7 cellular contexts compared by ENCODE assay signal in genomic region chr22:18073927-18074326, GRCh38. TPM values are rescaled to one million over a fixed set of nuclear protein-coding genes. Genes with fewer than 3 reads are reported as not detected.
DNase-seq lines count a peak whose midpoint lies in the region; ATAC-seq, FAIRE-seq and TF ChIP-seq lines count a peak whose summit lies in the region.
"Not testable (repeated sequence)": the region's sequence is repeated elsewhere in the genome, so short reads cannot be mapped to it uniquely, and the experiment has no call there.
"Had no signal": no experiment of that assay in that cellular context is flagged by ENCODE, and none has a peak within 500 bp of the region (broad histone marks: within the 10 kb centered on the region; RNA-seq: fewer than 3 reads in every experiment).

No MANE protein-coding gene starts in this region.

- H3K9ac ChIP-seq in Karpas-422 (ENCODE audit: low read length); K562 (ENCODE audit: insufficient read depth in 1 of 2, low read depth in 2 of 2, low read length in 2 of 2); HepG2 (ENCODE audit: insufficient read depth, low read depth, low read length): not testable (repeated sequence)

- peaks cover 22% of the 10 kb centered on the region for H3K4me1 ChIP-seq in CD8-positive, alpha-beta T cell (ENCODE audit: insufficient read depth, low read length)
- H3K4me1 ChIP-seq in Karpas-422 (ENCODE audit: low read length) (peaks cover 65% of the 10 kb centered on the region), K562 (replicated peaks in 1 of 2; ENCODE audit: control insufficient read depth in 2 of 2, insufficient read depth in 2 of 2, low read length in 2 of 2) (peaks cover 9 to 14% of the 10 kb centered on the region in 2 experiments; a peak in 4 of 5 replicates), HepG2 (ENCODE audit: insufficient read depth, low read length) (peaks cover 50% of the 10 kb centered on the region), spleen (peaks cover 18 to 55% (median 34%) of the 10 kb centered on the region in 6 donors)

- in situ Hi-C loops in K562 (cut with MboI) = loop anchor here (5.0 to 10.0 kb wide), 2 partner anchors 242 to 519 kb away; no protein-coding TSS in a partner anchor
- in situ Hi-C loops in HepG2 (cut with HindIII; ENCODE audit: extremely low pct_ligation_motif_present, low pct_unique_long_range_greater_than_20kb) = loop anchor here (5.0 to 10.0 kb wide), 2 partner anchors 72 to 159 kb away; no protein-coding TSS in a partner anchor

- not testable (repeated sequence) for H3K9me2 ChIP-seq in Karpas-422 (replicated peaks; ENCODE audit: insufficient read depth, low read length)

- CTCF ChIA-PET in CD8-positive, alpha-beta T cell (lab: Charles Lee) = interaction anchor here (1.7 to 6.2 kb wide), 4 partner anchors 9 to 331 kb away, joined by 4 to 140 read pairs (median 14); no protein-coding TSS in a partner anchor
- CTCF ChIA-PET in K562 (lab: Yijun Ruan, JAX; ENCODE audit: low intra/inter-chr PET ratio) = interaction anchor here (0.6 to 4.6 kb wide), 3 partner anchors 12 to 323 kb away, joined by 3 to 82 read pairs (median 4); no protein-coding TSS in a partner anchor
- CTCF ChIA-PET in HepG2 (lab: Yijun Ruan, JAX; ENCODE audit: low intra/inter-chr PET ratio, low total read pairs) = not testable (repeated sequence)

- H3K9me1 ChIP-seq in K562 (ENCODE audit: control insufficient read depth, insufficient read depth, low read length) = not testable (repeated sequence)

- H3K9me3 ChIP-seq in CD8-positive, alpha-beta T cell (ENCODE audit: low read length); Karpas-422 (ENCODE audit: low read length); K562 (replicated peaks; ENCODE audit: control insufficient read depth, insufficient read depth, low read depth, low read length); HepG2 (ENCODE audit: low read length); spleen: not testable (repeated sequence)

- H3K27ac ChIP-seq in CD8-positive, alpha-beta T cell (ENCODE audit: low read depth, low read length); K562 (ENCODE audit: extremely low read depth, low read depth, low read length); HepG2 (ENCODE audit: extremely low read length, insufficient read depth, low read length); spleen: not testable (repeated sequence)
- peak overlapping the region; percentile 21; the same call in 1 of the 2 replicates for H3K27ac ChIP-seq in Karpas-422 (ENCODE audit: low read length)

- ATAC-seq in CD8-positive, alpha-beta T cell; K562; HepG2: not testable (repeated sequence)

- H3K4me3 ChIP-seq in CD8-positive, alpha-beta T cell (ENCODE audit: low read depth, low read length); Karpas-422 (ENCODE audit: low read length); K562; HepG2 (replicated peaks in 1 of 3; ENCODE audit: insufficient read depth in 1 of 3, low read depth in 2 of 3, low read length in 3 of 3); spleen: not testable (repeated sequence)

- not testable (repeated sequence) for H3K4me3 Mint-ChIP-seq in CD8-positive, alpha-beta T cell

- not testable (repeated sequence) for H2AFZ ChIP-seq in Karpas-422 (ENCODE audit: low read length); K562 (ENCODE audit: low read depth, low read length); HepG2 (ENCODE audit: low read length)

- H3K79me2 ChIP-seq in Karpas-422 (ENCODE audit: low read length) (peaks cover 19% of the 10 kb centered on the region), K562 (ENCODE audit: control insufficient read depth, insufficient read depth, low read length) (peaks cover 17% of the 10 kb centered on the region), HepG2 (ENCODE audit: insufficient read depth, low read length) (peaks cover 14% of the 10 kb centered on the region)

- H3K27me3 Mint-ChIP-seq in CD8-positive, alpha-beta T cell (ENCODE audit: low read depth) = not testable (repeated sequence)

- not testable (repeated sequence) for H4K20me1 ChIP-seq in Karpas-422 (ENCODE audit: insufficient read depth, low read depth, low read length); K562 (replicated peaks; ENCODE audit: control insufficient read depth, insufficient read depth, low read length); HepG2 (ENCODE audit: insufficient read depth, low read length)

- intact Hi-C loops in CD8-positive, alpha-beta T cell (cut with DNase I, micrococcal nuclease); K562 (cut with micrococcal nuclease); HepG2 (cut with micrococcal nuclease; ENCODE audit: unreplicated experiment): not testable (repeated sequence)
- intact Hi-C loops in spleen (cut with DNase I; ENCODE audit: low total_unique reads) = loop anchor here (10.0 kb wide), 2 partner anchors 169 to 329 kb away; no protein-coding TSS in a partner anchor

- peaks cover 12% of the 10 kb centered on the region for H3K36me3 Mint-ChIP-seq in CD8-positive, alpha-beta T cell

- TF ChIP-seq POLR2A in K562 (conservative IDR thresholded peaks at IDR 0.05); HepG2 (IDR thresholded peaks at IDR 0.05; ENCODE audit: insufficient read depth in 1 of 2, low read depth in 2 of 2, low read length in 2 of 2); spleen (IDR thresholded peaks at IDR 0.05): not testable (repeated sequence)

- POLR2A ChIA-PET in CD8-positive, alpha-beta T cell (lab: Charles Lee) = interaction anchor here (0.7 kb wide), 1 partner anchor 235 kb away, joined by 5 read pairs; no protein-coding TSS in a partner anchor
- POLR2A ChIA-PET in K562 (lab: Yijun Ruan, JAX) = interaction anchor here (0.6 to 2.7 kb wide), 3 partner anchors 9 to 243 kb away, joined by 3 to 16 read pairs (median 4); no protein-coding TSS in a partner anchor
- POLR2A ChIA-PET in HepG2 (lab: Yijun Ruan, JAX) = interaction anchor here (2.2 kb wide), 1 partner anchor 18 kb away, joined by 5 read pairs; no protein-coding TSS in a partner anchor

- not testable (repeated sequence) for FAIRE-seq in K562 (lab: Jason Lieb, UNC); HepG2 (lab: Jason Lieb, UNC)

- TF ChIP-seq CTCF in CD8-positive, alpha-beta T cell (IDR thresholded peaks at IDR 0.05); K562 (IDR thresholded peaks at IDR 0.05 in 2 of 3, conservative IDR thresholded peaks at IDR 0.05 in 1 of 3; ENCODE audit: insufficient read depth in 2 of 3, low read depth in 1 of 3, low read length in 3 of 3); HepG2 (CRISPR knock-in tag; IDR thresholded peaks at IDR 0.05); spleen (IDR thresholded peaks at IDR 0.05 in 8 of 11, conservative IDR thresholded peaks at IDR 0.05 in 3 of 11): not testable (repeated sequence)

- 2% methylated on average over 4 of the region's 4 CpGs for WGBS in K562 (ENCODE audit: insufficient coverage, low coverage, missing lambda C conversion rate)
- WGBS in HepG2 (ENCODE audit: low lambda C conversion rate) = 73% methylated on average over 3 of the region's 4 CpGs
- 77 to 96% (median 91%) methylated on average over 4 of the region's 4 CpGs for WGBS in spleen, 5 donors

- not testable (repeated sequence) for DNase-seq in CD8-positive, alpha-beta T cell; Karpas-422; K562 (ENCODE audit: extremely low read depth in 1 of 4, low spot score in 3 of 4); HepG2 (ENCODE audit: low spot score)
- DNase-seq in activated effector memory CD4-positive, alpha-beta T cell treated with anti-CD3 and anti-CD28 coated beads, Interleukin-2, amount 50 U/mL, for 16 hours = peak; percentile 17
- peak; percentile 23 for DNase-seq in spleen

- not testable (repeated sequence) for H3K36me3 ChIP-seq in CD8-positive, alpha-beta T cell (ENCODE audit: insufficient read depth, low read length); Karpas-422 (ENCODE audit: insufficient read depth, low read length); K562 (ENCODE audit: control insufficient read depth, insufficient read depth, low read length); HepG2 (replicated peaks in 1 of 2; ENCODE audit: control insufficient read depth in 1 of 2, insufficient read depth in 2 of 2, low read length in 2 of 2); spleen

- peaks cover 25% of the 10 kb centered on the region for H3K4me1 Mint-ChIP-seq in CD8-positive, alpha-beta T cell (ENCODE audit: low read depth)

- peak overlapping the region; percentile 55 for H3K27ac Mint-ChIP-seq in CD8-positive, alpha-beta T cell

- not testable (repeated sequence) for BruUV-seq in K562 (replicated peaks; lab: Mats Ljungman, UMichigan); HepG2 (replicated peaks; lab: Mats Ljungman, UMichigan)

- not testable (repeated sequence) for H3K27me3 ChIP-seq in CD8-positive, alpha-beta T cell (ENCODE audit: insufficient read depth, low read length); Karpas-422 (ENCODE audit: low read length); HepG2 (ENCODE audit: control insufficient read depth in 1 of 2, insufficient read depth in 2 of 2, low read length in 2 of 2); spleen (replicated peaks in 1 of 7)
- H3K27me3 ChIP-seq in K562 (ENCODE audit: control insufficient read depth in 2 of 2, insufficient read depth in 2 of 2, low read length in 2 of 2) = peaks cover 4 to 16% of the 10 kb centered on the region in 2 experiments; a peak in 2 of 5 replicates

- TF ChIP-seq RAD21 in K562 (CRISPR knock-in tag; conservative IDR thresholded peaks at IDR 0.05 in 1 of 2, IDR thresholded peaks at IDR 0.05 in 1 of 2); HepG2 (CRISPR knock-in tag; IDR thresholded peaks at IDR 0.05): not testable (repeated sequence)

- not testable (repeated sequence) for H3K4me2 ChIP-seq in Karpas-422 (ENCODE audit: low read depth, low read length, poor library complexity, severe bottlenecking); K562 (ENCODE audit: insufficient read depth, low read length); HepG2 (ENCODE audit: low read depth, low read length)

- not testable (repeated sequence) for TF ChIP-seq EP300 in K562 (IDR thresholded peaks at IDR 0.05; ENCODE audit: low read length); HepG2 (IDR thresholded peaks at IDR 0.05; ENCODE audit: low read depth in 2 of 2, low read length in 2 of 2); HepG2 (CRISPR knock-in tag; IDR thresholded peaks at IDR 0.05; ENCODE audit: borderline replicate concordance)

- H3K9me3 Mint-ChIP-seq in CD8-positive, alpha-beta T cell = not testable (repeated sequence)

RNA-seq across cellular contexts. Expression of gene PEX26, which starts 3.9 kb away (rescaled TPM):
- 10 to 100 TPM; 22.5 to 23.0 TPM for total RNA-seq in CD8-positive, alpha-beta T cell
- 22.4 and 27.5 TPM in 2 replicates for total RNA-seq in Karpas-422 (2014; rRNA removed; shearing (Covaris generic); ENCODE audit: low replicate concordance)
- 19.0 and 32.2 TPM in 2 replicates for total RNA-seq in K562 (2011; cell fraction: chromatin; rRNA removed; ENCODE audit: low replicate concordance)
- total RNA-seq in K562 (2011; cell fraction: nucleolus; rRNA removed) = 21.4 and 24.3 TPM in 2 replicates
- total RNA-seq in K562 (2011; cell fraction: nucleoplasm; rRNA removed) = 22.4 and 37.3 TPM in 2 replicates
- 17.4 and 23.3 TPM in 2 replicates for total RNA-seq in K562 (2014; rRNA removed)
- 14.4 and 15.6 TPM in 2 replicates for total RNA-seq in K562 (2014; rRNA removed; fragmentation: Illumina TruSeq; extraction: Trizol)
- 12.6 and 13.3 TPM in 2 replicates for total RNA-seq in K562 (2015; rRNA removed; fragmentation: Illumina TruSeq; extraction: Trizol)
- total RNA-seq in K562 (2021) = 35.8 and 39.6 TPM in 2 replicates
- polyA plus RNA-seq in K562 (2011; rRNA removed) = 19.0 and 21.9 TPM in 2 replicates
- polyA plus RNA-seq in K562 (2011; cell fraction: cytosol; rRNA removed) = 21.6 and 31.5 TPM in 2 replicates
- 17.8 and 23.4 TPM in 2 replicates for polyA plus RNA-seq in K562 (2011; cell fraction: nucleus; rRNA removed)
- polyA plus RNA-seq in K562 (2012) = 18.4 and 21.4 TPM in 2 replicates
- 20.5 and 21.0 TPM in 2 replicates for polyA plus RNA-seq in K562 (2014; fragmentation: Illumina TruSeq; extraction: Trizol)
- under 1 TPM; 0.35 to 0.72 TPM for polyA plus RNA-seq in K562 (2014; fragmentation: Nextera tagmentation; extraction: Ambion mirVana)
- 19.5 and 23.1 TPM in 2 replicates for polyA plus RNA-seq in K562 (2014; rRNA removed)
- 14.3 and 21.6 TPM in 2 replicates for polyA minus RNA-seq in K562 (2011; rRNA and poly(A)+ RNA removed)
- 12.3 and 19.2 TPM in 2 replicates for polyA minus RNA-seq in K562 (2011; cell fraction: cytosol; rRNA and poly(A)+ RNA removed)
- polyA minus RNA-seq in K562 (2011; cell fraction: nucleus; rRNA and poly(A)+ RNA removed) = 8.6 and 12.6 TPM in 2 replicates
- 25.1 and 30.6 TPM in 2 replicates for total RNA-seq in HepG2 (2016; rRNA removed; fragmentation: Illumina TruSeq; extraction: Trizol)
- 3.6 and 6.1 TPM in 2 replicates for total RNA-seq in HepG2 (2016; cell fraction: cytosol; rRNA removed; fragmentation: Illumina TruSeq; extraction: Trizol; ENCODE audit: low read depth)
- total RNA-seq in HepG2 (2016; cell fraction: insoluble cytoplasmic fraction; rRNA removed; fragmentation: Illumina TruSeq; extraction: Trizol) = 26.6 and 27.5 TPM in 2 replicates
- 23.5 and 27.1 TPM in 2 replicates for total RNA-seq in HepG2 (2016; cell fraction: membrane; rRNA removed; fragmentation: Illumina TruSeq; extraction: Trizol)
- 13.8 and 17.8 TPM in 2 replicates for total RNA-seq in HepG2 (2016; cell fraction: nucleus; rRNA removed; fragmentation: Illumina TruSeq; extraction: Trizol)
- 10.6 and 15.4 TPM in 2 replicates for polyA plus RNA-seq in HepG2 (2011; rRNA removed)
- polyA plus RNA-seq in HepG2 (2011; cell fraction: cytosol; rRNA removed) = 12.4 and 12.5 TPM in 2 replicates
- 13.5 and 14.8 TPM in 2 replicates for polyA plus RNA-seq in HepG2 (2011; cell fraction: nucleus; rRNA removed)
- 13.4 and 14.4 TPM in 2 replicates for polyA plus RNA-seq in HepG2 (2012)
- polyA plus RNA-seq in HepG2 (2016; cell fraction: cytosol; fragmentation: Illumina TruSeq; extraction: Trizol; ENCODE audit: low read depth) = 4.6 and 6.3 TPM in 2 replicates
- polyA plus RNA-seq in HepG2 (2016; cell fraction: insoluble cytoplasmic fraction; fragmentation: Illumina TruSeq; extraction: Trizol; ENCODE audit: low read depth) = 25.9 and 26.3 TPM in 2 replicates
- polyA plus RNA-seq in HepG2 (2016; cell fraction: membrane; fragmentation: Illumina TruSeq; extraction: Trizol; ENCODE audit: low read depth) = 15.8 and 17.3 TPM in 2 replicates
- polyA plus RNA-seq in HepG2 (2016; cell fraction: nucleus; fragmentation: Illumina TruSeq; extraction: Trizol; ENCODE audit: insufficient read depth, low read depth) = 17.9 and 18.6 TPM in 2 replicates
- polyA minus RNA-seq in HepG2 (2011; rRNA and poly(A)+ RNA removed; ENCODE audit: low replicate concordance) = 35.9 and 42.8 TPM in 2 replicates
- 9.6 and 11.4 TPM in 2 replicates for polyA minus RNA-seq in HepG2 (2011; cell fraction: cytosol; rRNA and poly(A)+ RNA removed)
- polyA minus RNA-seq in HepG2 (2011; cell fraction: nucleus; rRNA and poly(A)+ RNA removed) = 11.6 and 14.2 TPM in 2 replicates
- 10 to 100 TPM; 29.2 to 41.0 (median 37.4) TPM for total RNA-seq in spleen
- 10 to 100 TPM in 1 of 3 donors, 1 to 10 TPM in 2; 5.1 to 22.7 (median 7.1) TPM for polyA plus RNA-seq in spleen

RNA-seq across cellular contexts. Expression of gene TUBA8, which starts 36.7 kb away (rescaled TPM):
- 1 to 10 TPM; 1.3 to 1.4 TPM for total RNA-seq in CD8-positive, alpha-beta T cell
- total RNA-seq in Karpas-422 (2014; rRNA removed; shearing (Covaris generic); ENCODE audit: low replicate concordance) = 1.5 and 3.0 TPM in 2 replicates
- 1.1 and 2.5 TPM in 2 replicates for total RNA-seq in K562 (2011; cell fraction: chromatin; rRNA removed; ENCODE audit: low replicate concordance)
- 0.79 and 1.7 TPM in 2 replicates for total RNA-seq in K562 (2011; cell fraction: nucleolus; rRNA removed)
- 1.1 and 1.3 TPM in 2 replicates for total RNA-seq in K562 (2011; cell fraction: nucleoplasm; rRNA removed)
- total RNA-seq in K562 (2014; rRNA removed) (0.73 and 0.78 TPM in 2 replicates), K562 (2014; rRNA removed; fragmentation: Illumina TruSeq; extraction: Trizol) (0.48 and 0.65 TPM in 2 replicates), K562 (2015; rRNA removed; fragmentation: Illumina TruSeq; extraction: Trizol) (0.53 and 0.76 TPM in 2 replicates), K562 (2021) (1.0 and 1.4 TPM in 2 replicates), HepG2 (2016; rRNA removed; fragmentation: Illumina TruSeq; extraction: Trizol) (0.17 and 0.35 TPM in 2 replicates), spleen (1 to 10 TPM; 2.6 to 5.7 (median 4.7) TPM)
- polyA plus RNA-seq in K562 (2011; rRNA removed) (0.65 and 1.2 TPM in 2 replicates), K562 (2014; fragmentation: Illumina TruSeq; extraction: Trizol) (0.86 and 1.1 TPM in 2 replicates), K562 (2014; fragmentation: Nextera tagmentation; extraction: Ambion mirVana) (under 1 TPM; 0.07 to 0.28 TPM), K562 (2014; rRNA removed) (0.60 and 1.3 TPM in 2 replicates), HepG2 (2011; rRNA removed) (0.69 and 0.80 TPM in 2 replicates), spleen (1 to 10 TPM; 2.2 to 3.9 (median 3.7) TPM)
- polyA plus RNA-seq in K562 (2011; cell fraction: cytosol; rRNA removed) = 1.0 and 2.3 TPM in 2 replicates
- polyA plus RNA-seq in K562 (2011; cell fraction: nucleus; rRNA removed) = 2.6 and 3.3 TPM in 2 replicates
- polyA plus RNA-seq in K562 (2012) = 0.13 and 0.28 TPM in 2 replicates
- 0.51 and 0.56 TPM in 2 replicates for polyA minus RNA-seq in K562 (2011; rRNA and poly(A)+ RNA removed)
- 0.91 TPM in 1 of 2 replicates, not detected in the other for polyA minus RNA-seq in K562 (2011; cell fraction: cytosol; rRNA and poly(A)+ RNA removed)
- polyA minus RNA-seq in K562 (2011; cell fraction: nucleus; rRNA and poly(A)+ RNA removed) = 0.11 and 0.40 TPM in 2 replicates
- total RNA-seq in HepG2 (2016; cell fraction: cytosol; rRNA removed; fragmentation: Illumina TruSeq; extraction: Trizol; ENCODE audit: low read depth) = 0.62 and 0.91 TPM in 2 replicates
- 0.09 and 0.39 TPM in 2 replicates for total RNA-seq in HepG2 (2016; cell fraction: insoluble cytoplasmic fraction; rRNA removed; fragmentation: Illumina TruSeq; extraction: Trizol)
- 0.62 and 0.79 TPM in 2 replicates for total RNA-seq in HepG2 (2016; cell fraction: membrane; rRNA removed; fragmentation: Illumina TruSeq; extraction: Trizol)
- 0.34 and 0.53 TPM in 2 replicates for total RNA-seq in HepG2 (2016; cell fraction: nucleus; rRNA removed; fragmentation: Illumina TruSeq; extraction: Trizol)
- 0.56 and 0.67 TPM in 2 replicates for polyA plus RNA-seq in HepG2 (2011; cell fraction: cytosol; rRNA removed)
- polyA plus RNA-seq in HepG2 (2011; cell fraction: nucleus; rRNA removed) = 1.7 and 1.8 TPM in 2 replicates
- 0.86 and 1.1 TPM in 2 replicates for polyA plus RNA-seq in HepG2 (2012)
- polyA plus RNA-seq in HepG2 (2016; cell fraction: cytosol; fragmentation: Illumina TruSeq; extraction: Trizol; ENCODE audit: low read depth) = 0.73 and 0.76 TPM in 2 replicates
- polyA plus RNA-seq in HepG2 (2016; cell fraction: insoluble cytoplasmic fraction; fragmentation: Illumina TruSeq; extraction: Trizol; ENCODE audit: low read depth) = 0.26 and 0.31 TPM in 2 replicates
- polyA plus RNA-seq in HepG2 (2016; cell fraction: membrane; fragmentation: Illumina TruSeq; extraction: Trizol; ENCODE audit: low read depth) = 0.96 and 1.0 TPM in 2 replicates
- polyA plus RNA-seq in HepG2 (2016; cell fraction: nucleus; fragmentation: Illumina TruSeq; extraction: Trizol; ENCODE audit: insufficient read depth, low read depth) = 0.85 and 1.3 TPM in 2 replicates
- polyA minus RNA-seq in HepG2 (2011; rRNA and poly(A)+ RNA removed; ENCODE audit: low replicate concordance) = 0.52 and 4.5 TPM in 2 replicates
- polyA minus RNA-seq in HepG2 (2011; cell fraction: cytosol; rRNA and poly(A)+ RNA removed) = not detected in 2 replicates
- 0.50 and 0.90 TPM in 2 replicates for polyA minus RNA-seq in HepG2 (2011; cell fraction: nucleus; rRNA and poly(A)+ RNA removed)
- total RNA-seq: G401 had no signal

RNA-seq across cellular contexts. Expression of gene MICAL3, which starts 49.6 kb away (rescaled TPM):
- 10 to 100 TPM in 1 of 2 experiments, 1 to 10 TPM in 1; 7.0 to 11.7 TPM for total RNA-seq in CD8-positive, alpha-beta T cell
- total RNA-seq in Karpas-422 (2014; rRNA removed; shearing (Covaris generic); ENCODE audit: low replicate concordance) = 54.9 and 64.1 TPM in 2 replicates
- 186 and 197 TPM in 2 replicates for total RNA-seq in K562 (2011; cell fraction: chromatin; rRNA removed; ENCODE audit: low replicate concordance)
- 71.9 and 74.6 TPM in 2 replicates for total RNA-seq in K562 (2011; cell fraction: nucleolus; rRNA removed)
- 116 and 129 TPM in 2 replicates for total RNA-seq in K562 (2011; cell fraction: nucleoplasm; rRNA removed)
- 9.5 and 14.0 TPM in 2 replicates for total RNA-seq in K562 (2014; rRNA removed)
- total RNA-seq in K562 (2014; rRNA removed; fragmentation: Illumina TruSeq; extraction: Trizol) = 15.7 and 17.8 TPM in 2 replicates
- 9.3 and 10.3 TPM in 2 replicates for total RNA-seq in K562 (2015; rRNA removed; fragmentation: Illumina TruSeq; extraction: Trizol)
- total RNA-seq in K562 (2021) = 32.1 and 36.0 TPM in 2 replicates
- polyA plus RNA-seq in K562 (2011; rRNA removed) = 12.3 and 14.2 TPM in 2 replicates
- 5.0 and 6.0 TPM in 2 replicates for polyA plus RNA-seq in K562 (2011; cell fraction: cytosol; rRNA removed)
- polyA plus RNA-seq in K562 (2011; cell fraction: nucleus; rRNA removed) = 39.1 and 45.0 TPM in 2 replicates
- polyA plus RNA-seq in K562 (2012) = 16.9 and 18.8 TPM in 2 replicates
- polyA plus RNA-seq in K562 (2014; fragmentation: Illumina TruSeq; extraction: Trizol) = 22.3 and 27.0 TPM in 2 replicates
- polyA plus RNA-seq in K562 (2014; fragmentation: Nextera tagmentation; extraction: Ambion mirVana) = under 1 TPM; 0.53 to 0.56 TPM
- polyA plus RNA-seq in K562 (2014; rRNA removed) = 13.9 and 15.2 TPM in 2 replicates
- polyA minus RNA-seq in K562 (2011; rRNA and poly(A)+ RNA removed) = 30.0 and 32.4 TPM in 2 replicates
- 14.7 and 15.1 TPM in 2 replicates for polyA minus RNA-seq in K562 (2011; cell fraction: cytosol; rRNA and poly(A)+ RNA removed)
- 25.6 and 42.9 TPM in 2 replicates for polyA minus RNA-seq in K562 (2011; cell fraction: nucleus; rRNA and poly(A)+ RNA removed)
- 9.5 and 12.5 TPM in 2 replicates for total RNA-seq in HepG2 (2016; rRNA removed; fragmentation: Illumina TruSeq; extraction: Trizol)
- 2.6 and 2.9 TPM in 2 replicates for total RNA-seq in HepG2 (2016; cell fraction: cytosol; rRNA removed; fragmentation: Illumina TruSeq; extraction: Trizol; ENCODE audit: low read depth)
- total RNA-seq in HepG2 (2016; cell fraction: insoluble cytoplasmic fraction; rRNA removed; fragmentation: Illumina TruSeq; extraction: Trizol) = 8.6 and 11.9 TPM in 2 replicates
- 4.2 and 6.1 TPM in 2 replicates for total RNA-seq in HepG2 (2016; cell fraction: membrane; rRNA removed; fragmentation: Illumina TruSeq; extraction: Trizol)
- total RNA-seq in HepG2 (2016; cell fraction: nucleus; rRNA removed; fragmentation: Illumina TruSeq; extraction: Trizol) = 31.3 and 35.0 TPM in 2 replicates
- polyA plus RNA-seq in HepG2 (2011; rRNA removed) = 5.3 and 5.6 TPM in 2 replicates
- 2.5 and 3.1 TPM in 2 replicates for polyA plus RNA-seq in HepG2 (2011; cell fraction: cytosol; rRNA removed)
- polyA plus RNA-seq in HepG2 (2011; cell fraction: nucleus; rRNA removed) = 32.9 and 43.0 TPM in 2 replicates
- polyA plus RNA-seq in HepG2 (2012) = 9.2 and 10.8 TPM in 2 replicates
- 0.59 and 1.1 TPM in 2 replicates for polyA plus RNA-seq in HepG2 (2016; cell fraction: cytosol; fragmentation: Illumina TruSeq; extraction: Trizol; ENCODE audit: low read depth)
- 3.5 and 3.6 TPM in 2 replicates for polyA plus RNA-seq in HepG2 (2016; cell fraction: insoluble cytoplasmic fraction; fragmentation: Illumina TruSeq; extraction: Trizol; ENCODE audit: low read depth)
- polyA plus RNA-seq in HepG2 (2016; cell fraction: membrane; fragmentation: Illumina TruSeq; extraction: Trizol; ENCODE audit: low read depth) = 0.53 and 1.1 TPM in 2 replicates
- 34.4 and 36.4 TPM in 2 replicates for polyA plus RNA-seq in HepG2 (2016; cell fraction: nucleus; fragmentation: Illumina TruSeq; extraction: Trizol; ENCODE audit: insufficient read depth, low read depth)
- polyA minus RNA-seq in HepG2 (2011; rRNA and poly(A)+ RNA removed; ENCODE audit: low replicate concordance) = 12.7 and 28.5 TPM in 2 replicates
- 3.7 and 4.4 TPM in 2 replicates for polyA minus RNA-seq in HepG2 (2011; cell fraction: cytosol; rRNA and poly(A)+ RNA removed)
- polyA minus RNA-seq in HepG2 (2011; cell fraction: nucleus; rRNA and poly(A)+ RNA removed) = 28.5 and 33.0 TPM in 2 replicates
- 100 to 1,000 TPM in 2 of 7 donors, 10 to 100 TPM in 5; 54.3 to 133 (median 92.1) TPM for total RNA-seq in spleen
- 10 to 100 TPM in 1 of 3 donors, 1 to 10 TPM in 2; 2.6 to 14.9 (median 3.1) TPM for polyA plus RNA-seq in spleen
